Comparison of ENCODE assay signal across 16 cellular contexts in the genomic region with DNA sequence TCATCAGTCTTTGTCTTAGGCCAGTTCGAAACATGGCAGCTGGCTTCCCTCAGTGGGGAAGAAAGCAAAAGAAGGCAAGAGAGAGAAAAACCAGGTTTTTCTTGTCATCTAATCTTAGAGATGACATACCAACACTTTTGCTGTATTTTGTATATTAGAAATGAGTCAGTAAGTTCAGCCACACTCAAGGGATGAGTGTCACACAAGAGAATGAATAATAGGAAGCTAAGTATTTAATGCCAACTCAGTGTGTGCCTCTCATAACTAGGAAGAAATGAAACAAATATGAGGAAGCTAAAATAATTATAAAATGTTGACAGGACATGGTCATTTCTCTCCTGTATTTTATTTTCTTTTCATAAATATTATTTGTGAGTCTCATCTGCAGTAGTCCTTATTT.
DNase-seq lines count a peak whose midpoint lies in the region; FAIRE-seq and TF ChIP-seq lines count a peak whose summit lies in the region.
"Had no signal": no experiment of that assay in that cellular context is flagged by ENCODE, and none has a peak within 500 bp of the region (broad histone marks: within the 10 kb centered on the region; RNA-seq: fewer than 3 reads in every experiment).

No MANE protein-coding gene starts in this region.

- TF ChIP-seq CTCF in SU-DHL-6 (IDR thresholded peaks at IDR 0.05; ENCODE audit: insufficient read depth, low read length, poor library complexity, severe bottlenecking) (no peak), H1 (IDR thresholded peaks at IDR 0.05; ENCODE audit: control extremely low read depth in 1 of 3, insufficient read depth in 1 of 3, low read depth in 1 of 3, low read length in 3 of 3) (no peak), neural progenitor cell (IDR thresholded peaks at IDR 0.05) (no peak)

- H2AK5ac ChIP-seq in H1 (ENCODE audit: low read depth, low read length), result no peak overlapping the region

- H3K23ac ChIP-seq in H1 (ENCODE audit: insufficient read length), result no peak overlapping the region

- H2BK120ac ChIP-seq in H1 (replicated peaks; ENCODE audit: low read depth, low read length), result no peak overlapping the region

- FAIRE-seq in H1 (lab: Jason Lieb, UNC), result no peak
- FAIRE-seq: H54 had no signal

- no peak overlapping the region for H2BK12ac ChIP-seq in H1 (ENCODE audit: low read depth, low read length)

- TF ChIP-seq EP300 in H1 (IDR thresholded peaks at IDR 0.05; ENCODE audit: borderline replicate concordance in 1 of 2, low read depth in 2 of 2, low read length in 2 of 2), result no peak

- no peaks in the 10 kb centered on the region for H3K36me3 Mint-ChIP-seq in neural progenitor cell
- H3K36me3 Mint-ChIP-seq: CD14-positive monocyte; CD4-positive, alpha-beta memory T cell had no signal

- TF ChIP-seq POLR2A in H1 (IDR thresholded peaks at IDR 0.05; ENCODE audit: control extremely low read depth in 1 of 2, low read depth in 2 of 2, low read length in 2 of 2), result no peak

- H3K9ac ChIP-seq in SU-DHL-6 (ENCODE audit: low read length) (no peak overlapping the region), H1 (replicated peaks in 1 of 4; ENCODE audit: extremely low read depth in 1 of 4, low read depth in 3 of 4, low read length in 3 of 4) (no peak overlapping the region), neural progenitor cell (no peak overlapping the region), GM23248 (no peak overlapping the region)
- H3K9ac ChIP-seq: BLaER1 had no signal

- H4K8ac ChIP-seq in H1 (ENCODE audit: extremely low read depth, insufficient read depth, low read length), result no peak overlapping the region

- H3K9me3 ChIP-seq in SU-DHL-6 (ENCODE audit: insufficient read depth, low read length) (no peaks in the 10 kb centered on the region), H1 (ENCODE audit: insufficient read depth in 2 of 2, low read depth in 1 of 2, low read length in 1 of 2) (no peaks in the 10 kb centered on the region), neural progenitor cell (ENCODE audit: low read depth) (no peaks in the 10 kb centered on the region), GM23248 (ENCODE audit: low read depth) (no peaks in the 10 kb centered on the region)
- H3K9me3 ChIP-seq in effector memory CD4-positive, alpha-beta T cell (ENCODE audit: control insufficient read depth, low read length), result no peaks in the 10 kb centered on the region
- H3K9me3 ChIP-seq: BLaER1 had no signal

- H3K4me1 ChIP-seq in H1 (replicated peaks in 1 of 4; ENCODE audit: control insufficient read depth in 3 of 4, insufficient read depth in 4 of 4, low read length in 3 of 4), result no peaks in the 10 kb centered on the region
- no peaks in the 10 kb centered on the region for H3K4me1 ChIP-seq in neural progenitor cell
- no peaks in the 10 kb centered on the region for H3K4me1 ChIP-seq in GM23248 (ENCODE audit: insufficient read depth)
- no peaks in the 10 kb centered on the region for H3K4me1 ChIP-seq in effector memory CD4-positive, alpha-beta T cell (ENCODE audit: control insufficient read depth, insufficient read depth, low read length, poor library complexity, severe bottlenecking)
- H3K4me1 ChIP-seq: BLaER1 had no signal

- H3K14ac ChIP-seq in H1 (ENCODE audit: insufficient read length), result no peak overlapping the region

- no peaks in the 10 kb centered on the region for H3K9me3 Mint-ChIP-seq in neural progenitor cell

- H3K36me3 ChIP-seq in SU-DHL-6 (ENCODE audit: low read length) (peaks cover 3% of the 10 kb centered on the region; the same call in 1 of the 2 replicates), H1 (ENCODE audit: control insufficient read depth in 2 of 4, insufficient read depth in 4 of 4, low read length in 3 of 4) (no peaks in the 10 kb centered on the region), neural progenitor cell (no peaks in the 10 kb centered on the region), GM23248 (ENCODE audit: low read depth) (no peaks in the 10 kb centered on the region)
- H3K36me3 ChIP-seq in effector memory CD4-positive, alpha-beta T cell (ENCODE audit: control insufficient read depth, insufficient read depth, low read length), result no peaks in the 10 kb centered on the region
- H3K36me3 ChIP-seq: BLaER1 had no signal

- no peaks in the 10 kb centered on the region for H4K20me1 ChIP-seq in SU-DHL-6 (ENCODE audit: low read depth, low read length)
- no peaks in the 10 kb centered on the region for H4K20me1 ChIP-seq in H1 (replicated peaks in 1 of 2; ENCODE audit: control insufficient read depth in 1 of 2, insufficient read depth in 2 of 2, low read length in 2 of 2)
- H4K20me1 ChIP-seq in neural progenitor cell (ENCODE audit: low read depth), result no peaks in the 10 kb centered on the region
- no peaks in the 10 kb centered on the region for H4K20me1 ChIP-seq in GM23248 (ENCODE audit: insufficient read depth)
- H4K20me1 ChIP-seq: BLaER1 had no signal

- in situ Hi-C loops in GM23248 (cut with MboI), result no loop called here

- CTCF ChIA-PET in H1 (lab: Charles Lee; ENCODE audit: partially characterized antibody), result no interaction called here

- H3K9me2 ChIP-seq in SU-DHL-6 (replicated peaks; ENCODE audit: insufficient read depth, low read length), result no peaks in the 10 kb centered on the region
- no peaks in the 10 kb centered on the region for H3K9me2 ChIP-seq in GM23248 (ENCODE audit: insufficient read depth)

- H3K18ac ChIP-seq in H1 (ENCODE audit: extremely low read depth, low read length), result no peak overlapping the region

- no peak overlapping the region for H2BK5ac ChIP-seq in H1 (ENCODE audit: low read depth, low read length)

- H2BK20ac ChIP-seq in H1 (ENCODE audit: low read length), result no peak overlapping the region

- H4K91ac ChIP-seq in H1 (replicated peaks; ENCODE audit: insufficient read length, low read length), result no peak overlapping the region

- no peaks in the 10 kb centered on the region for H3F3A ChIP-seq in SU-DHL-6 (ENCODE audit: insufficient read depth)
- no peaks in the 10 kb centered on the region for H3F3A ChIP-seq in neural progenitor cell (ENCODE audit: low read depth)
- no peaks in the 10 kb centered on the region for H3F3A ChIP-seq in GM23248 (ENCODE audit: insufficient read depth)

- H3K79me1 ChIP-seq in H1 (ENCODE audit: low read depth, low read length), result no peaks in the 10 kb centered on the region

- H3K79me2 ChIP-seq in SU-DHL-6 (ENCODE audit: insufficient read depth, low read length), result no peaks in the 10 kb centered on the region
- H3K79me2 ChIP-seq in H1 (ENCODE audit: control insufficient read depth in 1 of 2, insufficient read depth in 2 of 2, low read length in 2 of 2), result no peaks in the 10 kb centered on the region
- no peaks in the 10 kb centered on the region for H3K79me2 ChIP-seq in neural progenitor cell (ENCODE audit: low read depth)
- no peaks in the 10 kb centered on the region for H3K79me2 ChIP-seq in GM23248 (ENCODE audit: insufficient read depth)

- no peaks in the 10 kb centered on the region for H3K4me1 Mint-ChIP-seq in neural progenitor cell
- H3K4me1 Mint-ChIP-seq: CD14-positive monocyte; CD4-positive, alpha-beta memory T cell had no signal

- 93% methylated on average over 1 of the region's 1 CpG; no CpG with 5 or more reads in 1 of the 2 experiments for WGBS in H1 (ENCODE audit: extremely low coverage in 1 of 2, insufficient coverage in 1 of 2, insufficient read length in 1 of 2, insufficient replicate concordance in 2 of 2, low coverage in 1 of 2, low lambda C conversion rate in 2 of 2, missing lambda C conversion rate in 1 of 2), 2 experiments
- 38 to 41% methylated on average over 1 of the region's 1 CpG for WGBS in GM23248 (ENCODE audit: low coverage in 1 of 2, low lambda C conversion rate in 2 of 2, missing lambda C conversion rate in 2 of 2), 2 experiments

- no peak for TF ChIP-seq RAD21 in H1 (IDR thresholded peaks at IDR 0.05 in 1 of 2, conservative IDR thresholded peaks at IDR 0.05 in 1 of 2; ENCODE audit: low read depth in 2 of 2, low read length in 2 of 2)

- no peak overlapping the region for H3K4ac ChIP-seq in H1 (replicated peaks; ENCODE audit: insufficient read length, low read depth, low read length)

- H3K27ac ChIP-seq in SU-DHL-6 (ENCODE audit: low read depth, low read length) (no peak overlapping the region), H1 (ENCODE audit: low read depth, low read length) (no peak overlapping the region), neural progenitor cell (no peak overlapping the region), GM23248 (no peak overlapping the region)
- H3K27ac ChIP-seq in effector memory CD4-positive, alpha-beta T cell (ENCODE audit: insufficient read depth, low read length, poor library complexity, severe bottlenecking), result no peak overlapping the region
- H3K27ac ChIP-seq: BLaER1 had no signal

- H3K27me3 Mint-ChIP-seq in neural progenitor cell (ENCODE audit: insufficient read depth, low read depth), result no peaks in the 10 kb centered on the region
- H3K27me3 Mint-ChIP-seq: CD4-positive, alpha-beta memory T cell had no signal

- H3K27ac Mint-ChIP-seq in neural progenitor cell, result no peak overlapping the region
- H3K27ac Mint-ChIP-seq: CD14-positive monocyte; CD4-positive, alpha-beta memory T cell had no signal

- POLR2A ChIA-PET in H1 (lab: Charles Lee; ENCODE audit: partially characterized antibody), result no interaction called here

- no peak overlapping the region for H4K5ac ChIP-seq in H1 (ENCODE audit: insufficient read length, low read depth, low read length)

- H3K27me3 ChIP-seq in SU-DHL-6 (ENCODE audit: low read length) (no peaks in the 10 kb centered on the region), H1 (replicated peaks in 1 of 4; ENCODE audit: control insufficient read depth in 3 of 4, extremely low read depth in 1 of 4, insufficient read depth in 3 of 4, low read length in 3 of 4) (no peaks in the 10 kb centered on the region), neural progenitor cell (no peaks in the 10 kb centered on the region), GM23248 (replicated peaks; ENCODE audit: insufficient read depth) (no peaks in the 10 kb centered on the region)
- H3K27me3 ChIP-seq in effector memory CD4-positive, alpha-beta T cell (replicated peaks; ENCODE audit: control insufficient read depth, insufficient read depth, low read length, poor library complexity, severe bottlenecking), result no peaks in the 10 kb centered on the region
- H3K27me3 ChIP-seq: BLaER1 had no signal

- H2BK15ac ChIP-seq in H1 (ENCODE audit: low read length), result no peak overlapping the region

- peak; percentile 19 for DNase-seq in HS-5 (ENCODE audit: low read depth)
- no peak for DNase-seq in H1 (ENCODE audit: low read depth in 1 of 2, low spot score in 2 of 2)
- DNase-seq in neural progenitor cell (ENCODE audit: low spot score), result no peak
- DNase-seq in GM23248, result no peak
- DNase-seq in effector memory CD4-positive, alpha-beta T cell, result no peak
- no peak for DNase-seq in DMS53 (lab: John Stamatoyannopoulos, UW)
- DNase-seq: 8988T; CD4-positive, alpha-beta memory T cell; DMS153; DMS79 treated with DMSO at 0.1 percent for 48 hours; GF-D8; HCEC 1CT had no signal

- H3K4me2 ChIP-seq in SU-DHL-6 (ENCODE audit: low read depth, low read length, poor library complexity, severe bottlenecking) (no peak overlapping the region), H1 (ENCODE audit: insufficient read depth in 1 of 2, low read depth in 2 of 2, low read length in 2 of 2) (no peak overlapping the region), neural progenitor cell (no peak overlapping the region), GM23248 (ENCODE audit: unreplicated experiment) (no peak overlapping the region)
- H3K4me2 ChIP-seq: BLaER1 had no signal

- no peak overlapping the region for H3K4me3 ChIP-seq in SU-DHL-6 (ENCODE audit: insufficient read depth, low read length, poor library complexity, severe bottlenecking)
- no peak overlapping the region for H3K4me3 ChIP-seq in H1 (ENCODE audit: extremely low read depth in 1 of 4, insufficient read depth in 2 of 4, low read depth in 3 of 4, low read length in 4 of 4)
- no peak overlapping the region for H3K4me3 ChIP-seq in neural progenitor cell
- H3K4me3 ChIP-seq in GM23248, result no peak overlapping the region
- no peak overlapping the region for H3K4me3 ChIP-seq in effector memory CD4-positive, alpha-beta T cell (ENCODE audit: insufficient read depth, low read depth, low read length, poor library complexity, severe bottlenecking)
- H3K4me3 ChIP-seq: BLaER1 had no signal

- H3K23me2 ChIP-seq in H1 (ENCODE audit: low read depth, low read length), result no peaks in the 10 kb centered on the region

- no peak overlapping the region for H3K56ac ChIP-seq in H1 (replicated peaks; ENCODE audit: insufficient read length, low read depth, low read length)

- peak overlapping the region; percentile 54 for H2AFZ ChIP-seq in SU-DHL-6 (ENCODE audit: low read depth, low read length, severe bottlenecking)
- H2AFZ ChIP-seq in H1 (ENCODE audit: low read length), result 0 out of 2 replicates have a peak overlapping the region, but pooled peaks have one; percentile 79
- H2AFZ ChIP-seq in neural progenitor cell (replicated peaks), result peak overlapping the region; percentile 69
- no peak overlapping the region for H2AFZ ChIP-seq in GM23248

- H3K4me3 Mint-ChIP-seq in neural progenitor cell, result no peak overlapping the region
- H3K4me3 Mint-ChIP-seq: CD14-positive monocyte; CD4-positive, alpha-beta memory T cell had no signal
